ENCODE assay signal across 8 cellular contexts in the genomic region with DNA sequence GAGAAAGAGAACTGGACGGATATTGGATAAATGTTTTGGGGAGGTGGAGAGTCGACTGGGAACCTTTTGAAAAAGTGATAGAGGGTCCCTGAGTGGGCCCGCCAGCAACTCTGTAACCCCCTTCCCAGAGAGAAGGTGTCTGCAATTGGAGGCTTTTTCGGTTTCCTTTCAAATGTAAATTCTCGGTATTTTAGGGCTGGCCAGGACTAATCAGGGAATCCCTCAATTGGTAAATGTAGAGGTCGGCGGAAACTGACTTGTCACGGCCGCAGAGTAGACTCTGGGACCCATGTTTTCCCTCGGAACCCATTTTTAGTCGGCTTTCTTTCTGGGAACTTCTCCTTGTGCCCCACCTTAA. TPM values are rescaled to one million over a fixed set of nuclear protein-coding genes. Genes with fewer than 3 reads are reported as not detected.
DNase-seq lines count a peak whose midpoint lies in the region; ATAC-seq, FAIRE-seq and TF ChIP-seq lines count a peak whose summit lies in the region.

No MANE protein-coding gene starts in this region.

- no peaks in the 10 kb centered on the region for H3K27me3 Mint-ChIP-seq in activated T-helper 2 cell treated with anti-CD3 and anti-CD28 coated beads, Interferon-gamma antibody, Interleukin-2, Interleukin-4, amounts not matched to agents 10 μg/mL and 5 μg/mL and 100 μg/mL, durations not matched to agents 14 hours and 24 hours and 36 hours (ENCODE audit: low read depth)

- H3K4me3 ChIP-seq in thoracic aorta, result peak overlapping the region; percentile 89

- TF ChIP-seq CTCF in 22Rv1 (IDR thresholded peaks at IDR 0.05) (no peak), thoracic aorta (IDR thresholded peaks at IDR 0.05) (no peak)

- peaks cover 50% of the 10 kb centered on the region for H3K36me3 Mint-ChIP-seq in activated T-helper 2 cell treated with anti-CD3 and anti-CD28 coated beads, Interferon-gamma antibody, Interleukin-2, Interleukin-4, amounts not matched to agents 10 μg/mL and 5 μg/mL and 100 μg/mL, durations not matched to agents 14 hours and 24 hours and 36 hours (ENCODE audit: low read depth)

- H3K4me1 ChIP-seq in thoracic aorta (ENCODE audit: control insufficient read depth in 1 of 2, low read depth in 2 of 2), result peaks cover 7 to 9% of the 10 kb centered on the region in 2 donors

- H3K4me1 Mint-ChIP-seq in activated T-helper 2 cell treated with anti-CD3 and anti-CD28 coated beads, Interferon-gamma antibody, Interleukin-2, Interleukin-4, amounts not matched to agents 10 μg/mL and 5 μg/mL and 100 μg/mL, durations not matched to agents 14 hours and 24 hours and 36 hours (ENCODE audit: low read depth), result peaks cover 34% of the 10 kb centered on the region

- FAIRE-seq in GM18507 (lab: Jason Lieb, UNC) (peak; percentile 18), urothelium cell line (lab: Jason Lieb, UNC) (no peak)

- H3K27ac Mint-ChIP-seq in activated T-helper 2 cell treated with anti-CD3 and anti-CD28 coated beads, Interferon-gamma antibody, Interleukin-2, Interleukin-4, amounts not matched to agents 10 μg/mL and 5 μg/mL and 100 μg/mL, durations not matched to agents 14 hours and 24 hours and 36 hours, result peak overlapping the region; percentile 69

- H3K9me3 ChIP-seq in thoracic aorta, result no peaks in the 10 kb centered on the region

- H3K27ac ChIP-seq in 22Rv1 (peak overlapping the region; percentile 82), thoracic aorta (no peak overlapping the region)

- intact Hi-C loops in activated T-helper 2 cell treated with anti-CD3 and anti-CD28 coated beads, Interferon-gamma antibody, Interleukin-2, Interleukin-4, amounts not matched to agents 10 μg/mL and 5 μg/mL and 100 μg/mL, durations not matched to agents 14 hours and 24 hours and 36 hours (cut with micrococcal nuclease), result loop anchor here (1.0 to 10.0 kb wide), 6 partner anchors 22 to 953 kb away; partner anchors contain the start of genes AK6, CCDC125, CENPH and PIK3R1

- H3K4me3 Mint-ChIP-seq in activated T-helper 2 cell treated with anti-CD3 and anti-CD28 coated beads, Interferon-gamma antibody, Interleukin-2, Interleukin-4, amounts not matched to agents 10 μg/mL and 5 μg/mL and 100 μg/mL, durations not matched to agents 14 hours and 24 hours and 36 hours (ENCODE audit: low read depth), result peak overlapping the region; percentile 94

- H3K27me3 ChIP-seq in thoracic aorta (replicated peaks; ENCODE audit: insufficient read depth), result no peaks in the 10 kb centered on the region

- no peak for ATAC-seq in thoracic aorta (ENCODE audit: insufficient number of reproducible peaks, low FRiP score, low read depth)
- ATAC-seq in GM18519 (IDR thresholded peaks at IDR 0.05; ENCODE audit: low FRiP score, unreplicated experiment), result no peak

- peaks cover 3% of the 10 kb centered on the region for H3K9me3 Mint-ChIP-seq in activated T-helper 2 cell treated with anti-CD3 and anti-CD28 coated beads, Interferon-gamma antibody, Interleukin-2, Interleukin-4, amounts not matched to agents 10 μg/mL and 5 μg/mL and 100 μg/mL, durations not matched to agents 14 hours and 24 hours and 36 hours

- H3K36me3 ChIP-seq in thoracic aorta, result no peaks in the 10 kb centered on the region

- no peak for DNase-seq in GM18507 (ENCODE audit: extremely low spot score, insufficient read length, low read depth)
- no peak for DNase-seq in activated T-helper 2 cell treated with anti-CD3 and anti-CD28 coated beads, Interferon-gamma antibody, Interleukin-2, Interleukin-4, amounts not matched to agents 10 μg/mL and 5 μg/mL and 100 μg/mL, durations not matched to agents 14 hours and 24 hours and 36 hours (ENCODE audit: low spot score)
- DNase-seq in iris pigment epithelial cell (ENCODE audit: low read depth), result peak; percentile 24
- no peak for DNase-seq in thoracic aorta (ENCODE audit: low spot score)
- no peak for DNase-seq in urothelium cell line (ENCODE audit: low spot score)
- no peak for DNase-seq in amygdala (lab: John Stamatoyannopoulos, UW)

RNA-seq across cellular contexts. Expression of gene CCNB1, which starts 0.5 kb away (rescaled TPM):
- total RNA-seq in activated T-helper 2 cell treated with anti-CD3 and anti-CD28 coated beads, Interferon-gamma antibody, Interleukin-2, Interleukin-4, amounts not matched to agents 10 μg/mL and 5 μg/mL and 100 μg/mL, durations not matched to agents 14 hours and 24 hours and 36 hours, result 152 and 164 TPM in 2 replicates
- 1 to 10 TPM in 1 of 2 donors, not detected in 1; 9.4 TPM for total RNA-seq in thoracic aorta

RNA-seq across cellular contexts. Expression of gene CENPH, which starts 21.9 kb away (rescaled TPM):
- 35.3 and 37.0 TPM in 2 replicates for total RNA-seq in activated T-helper 2 cell treated with anti-CD3 and anti-CD28 coated beads, Interferon-gamma antibody, Interleukin-2, Interleukin-4, amounts not matched to agents 10 μg/mL and 5 μg/mL and 100 μg/mL, durations not matched to agents 14 hours and 24 hours and 36 hours
- 1 to 10 TPM; 1.3 to 1.8 TPM for total RNA-seq in thoracic aorta

Comparison
In these comparisons a context has a peak if more than half of its experiments do, and no peak if none do; other contexts are left out.
1. RNA of gene CCNB1, which starts 0.5 kb away (total RNA-seq): 152 to 164 TPM in activated T-helper 2 cell treated with anti-CD3 and anti-CD28 coated beads, Interferon-gamma antibody, Interleukin-2, Interleukin-4, amounts not matched to agents 10 μg/mL and 5 μg/mL and 100 μg/mL, durations not matched to agents 14 hours and 24 hours and 36 hours; 9.4 TPM in thoracic aorta; every median in the first group is over 10 times any median in the second.
2. RNA of gene CENPH, which starts 21.9 kb away (total RNA-seq): 35.3 to 37.0 TPM in activated T-helper 2 cell treated with anti-CD3 and anti-CD28 coated beads, Interferon-gamma antibody, Interleukin-2, Interleukin-4, amounts not matched to agents 10 μg/mL and 5 μg/mL and 100 μg/mL, durations not matched to agents 14 hours and 24 hours and 36 hours; 1.3 to 1.8 TPM in thoracic aorta; every median in the first group is over 10 times any median in the second.